In the genomic region with DNA sequence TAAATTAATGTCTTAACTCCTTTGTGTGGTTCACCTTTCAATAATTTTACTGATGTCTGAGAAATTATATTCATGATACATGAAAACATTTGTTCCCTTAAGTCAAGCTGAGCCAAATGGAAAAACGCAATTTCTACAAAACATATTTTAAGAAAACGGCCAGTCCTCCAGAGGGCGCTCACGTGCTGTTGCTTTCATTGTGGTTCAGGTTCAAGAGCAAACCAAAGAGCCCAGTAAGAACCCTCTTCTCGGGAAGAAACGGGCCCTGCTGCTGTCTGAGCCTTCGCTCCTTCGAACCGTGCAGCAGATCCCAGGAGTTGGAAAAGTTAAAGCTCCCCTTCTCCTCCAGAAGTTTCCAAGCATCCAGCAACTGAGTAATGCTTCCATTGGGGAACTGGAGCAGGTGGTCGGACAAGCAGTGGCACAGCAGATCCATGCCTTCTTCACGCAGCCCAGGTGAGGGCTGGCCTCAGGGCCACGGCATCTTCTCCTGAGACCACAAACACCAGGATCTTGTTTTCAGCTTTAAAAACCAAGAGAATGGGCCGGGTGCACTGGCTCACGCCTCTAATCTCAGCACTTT, we compare ENCODE assay signal across 1 cellular context.
TF ChIP-seq lines count a peak whose summit lies in the region.

No MANE protein-coding gene starts in this region.

TF ChIP-seq in SK-N-SH, 30 proteins besides CTCF, POLR2A, EP300 and RAD21 (continued from another document):
- TF ChIP-seq, protein P1, sequence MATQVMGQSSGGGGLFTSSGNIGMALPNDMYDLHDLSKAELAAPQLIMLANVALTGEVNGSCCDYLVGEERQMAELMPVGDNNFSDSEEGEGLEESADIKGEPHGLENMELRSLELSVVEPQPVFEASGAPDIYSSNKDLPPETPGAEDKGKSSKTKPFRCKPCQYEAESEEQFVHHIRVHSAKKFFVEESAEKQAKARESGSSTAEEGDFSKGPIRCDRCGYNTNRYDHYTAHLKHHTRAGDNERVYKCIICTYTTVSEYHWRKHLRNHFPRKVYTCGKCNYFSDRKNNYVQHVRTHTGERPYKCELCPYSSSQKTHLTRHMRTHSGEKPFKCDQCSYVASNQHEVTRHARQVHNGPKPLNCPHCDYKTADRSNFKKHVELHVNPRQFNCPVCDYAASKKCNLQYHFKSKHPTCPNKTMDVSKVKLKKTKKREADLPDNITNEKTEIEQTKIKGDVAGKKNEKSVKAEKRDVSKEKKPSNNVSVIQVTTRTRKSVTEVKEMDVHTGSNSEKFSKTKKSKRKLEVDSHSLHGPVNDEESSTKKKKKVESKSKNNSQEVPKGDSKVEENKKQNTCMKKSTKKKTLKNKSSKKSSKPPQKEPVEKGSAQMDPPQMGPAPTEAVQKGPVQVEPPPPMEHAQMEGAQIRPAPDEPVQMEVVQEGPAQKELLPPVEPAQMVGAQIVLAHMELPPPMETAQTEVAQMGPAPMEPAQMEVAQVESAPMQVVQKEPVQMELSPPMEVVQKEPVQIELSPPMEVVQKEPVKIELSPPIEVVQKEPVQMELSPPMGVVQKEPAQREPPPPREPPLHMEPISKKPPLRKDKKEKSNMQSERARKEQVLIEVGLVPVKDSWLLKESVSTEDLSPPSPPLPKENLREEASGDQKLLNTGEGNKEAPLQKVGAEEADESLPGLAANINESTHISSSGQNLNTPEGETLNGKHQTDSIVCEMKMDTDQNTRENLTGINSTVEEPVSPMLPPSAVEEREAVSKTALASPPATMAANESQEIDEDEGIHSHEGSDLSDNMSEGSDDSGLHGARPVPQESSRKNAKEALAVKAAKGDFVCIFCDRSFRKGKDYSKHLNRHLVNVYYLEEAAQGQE (IDR thresholded peaks at IDR 0.05; ENCODE audit: low read depth, low read length) = no peak
- peak; percentile 85 for TF ChIP-seq SMC3 (IDR thresholded peaks at IDR 0.05; ENCODE audit: low read depth, low read length)
